ENCODE assay signal across 8 cellular contexts in genomic region chr3:56783644-56784451, GRCh38. TPM values are rescaled to one million over a fixed set of nuclear protein-coding genes. Genes with fewer than 3 reads are reported as not detected.
DNase-seq lines count a peak whose midpoint lies in the region; ATAC-seq and TF ChIP-seq lines count a peak whose summit lies in the region.

No MANE protein-coding gene starts in this region.

- H3K9me3 ChIP-seq in mucosa of descending colon: no peaks in the 10 kb centered on the region

- POLR2A ChIA-PET in activated CD4-positive, alpha-beta T cell treated with anti-CD3 and anti-CD28 coated beads for 36 hours (lab: Charles Lee): interaction anchor here (0.9 kb wide), 1 partner anchor 17 kb away, joined by 4 read pairs; no protein-coding TSS in a partner anchor

- peak; percentile 94 for ATAC-seq in HG02610 (IDR thresholded peaks at IDR 0.05; ENCODE audit: unreplicated experiment)
- peak; percentile 77 for ATAC-seq in activated CD4-positive, alpha-beta T cell treated with anti-CD3 and anti-CD28 coated beads for 36 hours
- peak; percentile 78 for ATAC-seq in mucosa of descending colon

- peak overlapping the region; percentile 48 for H3K27ac ChIP-seq in substantia nigra (ENCODE audit: low read depth, low read length, poor library complexity, severe bottlenecking)

- H3K27ac Mint-ChIP-seq in activated CD4-positive, alpha-beta T cell treated with anti-CD3 and anti-CD28 coated beads for 36 hours: peak overlapping the region; percentile 97

- intact Hi-C loops in activated CD4-positive, alpha-beta T cell treated with anti-CD3 and anti-CD28 coated beads for 36 hours (cut with DNase I, micrococcal nuclease): loop anchor here (1.0 to 10.0 kb wide), 7 partner anchors 17 to 811 kb away; partner anchors contain the start of genes CCDC66 (in 2 of the 2), ARF4 (in 1 of the 2) and ARHGEF3 (in 1 of the 2)
- intact Hi-C loops in mucosa of descending colon (cut with DNase I, micrococcal nuclease): no loop called here

- peaks cover 30% of the 10 kb centered on the region for H3K36me3 Mint-ChIP-seq in activated CD4-positive, alpha-beta T cell treated with anti-CD3 and anti-CD28 coated beads for 36 hours (ENCODE audit: low read depth)

- no peaks in the 10 kb centered on the region for H3K36me3 ChIP-seq in mucosa of descending colon (ENCODE audit: low read depth)

- H3K4me3 Mint-ChIP-seq in activated CD4-positive, alpha-beta T cell treated with anti-CD3 and anti-CD28 coated beads for 36 hours: peak overlapping the region; percentile 65

- no peak for TF ChIP-seq CTCF in GM13976 (IDR thresholded peaks at IDR 0.05; ENCODE audit: borderline replicate concordance, control extremely low read depth, extremely low read depth, insufficient read depth, missing control alignments)
- no peak for TF ChIP-seq CTCF in mucosa of descending colon (IDR thresholded peaks at IDR 0.05)

- peaks cover 98% of the 10 kb centered on the region for H3K4me1 Mint-ChIP-seq in activated CD4-positive, alpha-beta T cell treated with anti-CD3 and anti-CD28 coated beads for 36 hours

- H3K4me1 ChIP-seq in mucosa of descending colon (ENCODE audit: low read depth): peaks cover 25% of the 10 kb centered on the region

- DNase-seq in GM13976 (ENCODE audit: low spot score) (peak; percentile 81), NCI-H1092 (lab: John Stamatoyannopoulos, UW) (peak; percentile 61), dermis blood vessel endothelial cell (peak; percentile 48), mucosa of descending colon (peak in 1 of 3 donors; percentile 79), substantia nigra (lab: John Stamatoyannopoulos, UW) (peak in 20 of 49 donors; percentile 5 to 55 (median 34)), NCI-H2029 treated with DMSO at 0.1 percent for 48 hours (lab: John Stamatoyannopoulos, UW) (no peak)
- DNase-seq in activated CD4-positive, alpha-beta T cell treated with anti-CD3 and anti-CD28 coated beads for 36 hours: peak; percentile 81

- no peaks in the 10 kb centered on the region for H3K27me3 Mint-ChIP-seq in activated CD4-positive, alpha-beta T cell treated with anti-CD3 and anti-CD28 coated beads for 36 hours

- H3K9me3 Mint-ChIP-seq in activated CD4-positive, alpha-beta T cell treated with anti-CD3 and anti-CD28 coated beads for 36 hours (ENCODE audit: low read depth): no peaks in the 10 kb centered on the region

- CTCF ChIA-PET in activated CD4-positive, alpha-beta T cell treated with anti-CD3 and anti-CD28 coated beads for 36 hours (lab: Charles Lee): interaction anchor here (0.6 to 16.2 kb wide), 8 partner anchors 15 to 214 kb away, joined by 3 to 270 read pairs (median 5); partner anchors contain the start of gene ARHGEF3

- H3K4me3 ChIP-seq in mucosa of descending colon: no peak overlapping the region

- in situ Hi-C loops in GM13976 (cut with MboI; ENCODE audit: low sequenced_read_pairs, unreplicated experiment): no loop called here

RNA-seq across cellular contexts. Expression of gene ARHGEF3, which starts 17.9 kb away (rescaled TPM):
- total RNA-seq in activated CD4-positive, alpha-beta T cell treated with anti-CD3 and anti-CD28 coated beads for 36 hours: 10 to 100 TPM; 34.4 to 38.3 TPM
- total RNA-seq in dermis blood vessel endothelial cell (12.1 and 20.8 TPM in 2 replicates), mucosa of descending colon (10 to 100 TPM; 10.1 to 34.5 (median 15.5) TPM)

Comparison
In these comparisons a context has a peak if more than half of its experiments do, and no peak if none do; other contexts are left out.
1. intact Hi-C loops: an anchor here in activated CD4-positive, alpha-beta T cell treated with anti-CD3 and anti-CD28 coated beads for 36 hours (1.0 to 10.0 kb wide); none called in mucosa of descending colon.